In genomic region chr1:109598655-109599054, GRCh38 we compare ENCODE assay signal across 19 cellular contexts. TPM values are rescaled to one million over a fixed set of nuclear protein-coding genes. Genes with fewer than 3 reads are reported as not detected.
DNase-seq lines count a peak whose midpoint lies in the region; ATAC-seq and TF ChIP-seq lines count a peak whose summit lies in the region.
"Had no signal": no experiment of that assay in that cellular context is flagged by ENCODE, and none has a peak within 500 bp of the region (broad histone marks: within the 10 kb centered on the region; RNA-seq: fewer than 3 reads in every experiment).

No MANE protein-coding gene starts in this region.

- H3K36me3 ChIP-seq in DOHH2 (ENCODE audit: control insufficient read depth, low read length): peaks cover 8% of the 10 kb centered on the region

- H3K4me1 ChIP-seq in DOHH2 (ENCODE audit: control insufficient read depth, low read length): no peaks in the 10 kb centered on the region
- H3K4me1 ChIP-seq: Peyer's patch had no signal

- H4K20me1 ChIP-seq in DOHH2 (ENCODE audit: control insufficient read depth, insufficient read depth, low read depth, low read length): no peaks in the 10 kb centered on the region

- no peaks in the 10 kb centered on the region for H3K79me2 ChIP-seq in DOHH2 (ENCODE audit: control insufficient read depth, low read length)

- H3K27me3 Mint-ChIP-seq in HFFc6 (ENCODE audit: insufficient read depth) (no peaks in the 10 kb centered on the region; the same call in 1 of the 2 replicates), brain (no peaks in the 10 kb centered on the region), nephron (ENCODE audit: low read depth) (no peaks in the 10 kb centered on the region)
- H3K27me3 Mint-ChIP-seq: CD4-positive, CD25-positive, alpha-beta regulatory T cell; stimulated activated memory B cell treated with anti-CD40 and anti-IgM and Interleukin-4, amounts not matched to agents 10 μg/mL and 1 μg/mL and 100 μg/mL, for 72 hours had no signal

- no peaks in the 10 kb centered on the region for H3K9me3 ChIP-seq in DOHH2 (ENCODE audit: control insufficient read depth, insufficient read depth, low read length)
- H3K9me3 ChIP-seq: Peyer's patch had no signal

- H3K4me3 ChIP-seq in DOHH2 (ENCODE audit: low read length): no peak overlapping the region
- H3K4me3 ChIP-seq: Peyer's patch had no signal

- TF ChIP-seq CTCF in DOHH2 (IDR thresholded peaks at IDR 0.05; ENCODE audit: low read depth, low read length, poor library complexity, severe bottlenecking) (peak; percentile 24), HFFc6 (IDR thresholded peaks at IDR 0.05) (peak; percentile 31; the same call in 1 of the 2 replicates), brain (conservative IDR thresholded peaks at IDR 0.05) (peak in 1 of 2 experiments; percentile 32), nephron (IDR thresholded peaks at IDR 0.05; ENCODE audit: unreplicated experiment in 3 of 3) (peak; percentile 28 to 44 (median 38))

- ATAC-seq in GM21528 (IDR thresholded peaks at IDR 0.05; ENCODE audit: low FRiP score, unreplicated experiment) (no peak), GM19395 (IDR thresholded peaks at IDR 0.05; ENCODE audit: unreplicated experiment) (no peak)
- ATAC-seq: stimulated activated memory B cell treated with anti-CD40 and anti-IgM and Interleukin-4, amounts not matched to agents 10 μg/mL and 1 μg/mL and 100 μg/mL, for 72 hours had no signal

- no peaks in the 10 kb centered on the region for H3F3A ChIP-seq in DOHH2 (ENCODE audit: control insufficient read depth, insufficient read depth)

- H3K4me3 Mint-ChIP-seq in HFFc6 (no peak overlapping the region), brain (no peak overlapping the region), nephron (peak overlapping the region in 1 of 3 experiments; percentile 36)
- H3K4me3 Mint-ChIP-seq: CD4-positive, CD25-positive, alpha-beta regulatory T cell; stimulated activated memory B cell treated with anti-CD40 and anti-IgM and Interleukin-4, amounts not matched to agents 10 μg/mL and 1 μg/mL and 100 μg/mL, for 72 hours; T-helper 2 cell treated with Interferon-gamma antibody and Interleukin-4, amounts not matched to agents 5 μg/mL and 100 μg/mL, for 36 hours had no signal

- H3K9me3 Mint-ChIP-seq in HFFc6 (no peaks in the 10 kb centered on the region), brain (no peaks in the 10 kb centered on the region), nephron (no peaks in the 10 kb centered on the region)
- H3K9me3 Mint-ChIP-seq: CD4-positive, CD25-positive, alpha-beta regulatory T cell; stimulated activated memory B cell treated with anti-CD40 and anti-IgM and Interleukin-4, amounts not matched to agents 10 μg/mL and 1 μg/mL and 100 μg/mL, for 72 hours; T-helper 2 cell treated with Interferon-gamma antibody and Interleukin-4, amounts not matched to agents 5 μg/mL and 100 μg/mL, for 36 hours had no signal

- H3K4me2 ChIP-seq in DOHH2 (ENCODE audit: low read length): no peak overlapping the region

- H3K27ac Mint-ChIP-seq in HFFc6 (no peak overlapping the region), brain (peak overlapping the region in 3 of 5 experiments; percentile 23 to 87 (median 42)), nephron (peak overlapping the region; percentile 85 to 87 (median 85))
- H3K27ac Mint-ChIP-seq: stimulated activated memory B cell treated with anti-CD40 and anti-IgM and Interleukin-4, amounts not matched to agents 10 μg/mL and 1 μg/mL and 100 μg/mL, for 72 hours; T-helper 2 cell treated with Interferon-gamma antibody and Interleukin-4, amounts not matched to agents 5 μg/mL and 100 μg/mL, for 36 hours had no signal

- H3K27ac ChIP-seq in DOHH2 (ENCODE audit: low read depth, low read length): no peak overlapping the region
- H3K27ac ChIP-seq: Peyer's patch had no signal

- H3K36me3 Mint-ChIP-seq in HFFc6 (ENCODE audit: low read depth): peaks cover 36% of the 10 kb centered on the region
- peaks cover 30% of the 10 kb centered on the region for H3K36me3 Mint-ChIP-seq in brain
- H3K36me3 Mint-ChIP-seq in nephron (ENCODE audit: low read depth): peaks cover 39% of the 10 kb centered on the region

- H3K27me3 ChIP-seq in DOHH2 (ENCODE audit: control insufficient read depth, low read length): no peaks in the 10 kb centered on the region
- H3K27me3 ChIP-seq: Peyer's patch had no signal

- H3K9me2 ChIP-seq in DOHH2 (replicated peaks; ENCODE audit: control insufficient read depth, low read length): no peaks in the 10 kb centered on the region

- DNase-seq in HFFc6 (no peak), HuH-7.5 (ENCODE audit: low spot score) (no peak), NCI-H1930 (lab: John Stamatoyannopoulos, UW) (no peak)
- DNase-seq: activated CD4-positive, alpha-beta T cell treated with anti-CD3 and anti-CD28 coated beads, Interleukin-2, amount 50 U/mL, for 48 hours; activated effector memory CD4-positive, alpha-beta T cell treated with anti-CD3 and anti-CD28 coated beads, Interleukin-2, amount 50 U/mL, for 16 hours; CD4-positive, CD25-positive, alpha-beta regulatory T cell; GDM1; NCI-H446; Peyer's patch; stimulated activated CD4-positive, alpha-beta T cell treated with anti-CD3 and anti-CD28 coated beads, Interleukin-4, amount 100 ng/mL, for 4 hours had no signal

- H3K4me1 Mint-ChIP-seq in HFFc6 (ENCODE audit: low read depth) (peaks cover 37% of the 10 kb centered on the region), brain (no peaks in the 10 kb centered on the region), nephron (peaks cover 14% of the 10 kb centered on the region)
- H3K4me1 Mint-ChIP-seq: stimulated activated memory B cell treated with anti-CD40 and anti-IgM and Interleukin-4, amounts not matched to agents 10 μg/mL and 1 μg/mL and 100 μg/mL, for 72 hours had no signal

RNA-seq across cellular contexts. Expression of gene GNAT2, which starts 20.8 kb away (rescaled TPM):
- under 1 TPM in 3 of 6 experiments, not detected in 3; 0.11 to 0.40 (median 0.34) TPM for total RNA-seq in HFFc6 (2021; fragmentation: NEBNext Ultra II Directional; extraction: Animal tissue kit (Norgen Biotek cat#: 25700))
- polyA plus RNA-seq in brain (ENCODE audit: insufficient read depth, low read depth, low replicate concordance): not detected
- total RNA-seq: CD4-positive, CD25-positive, alpha-beta regulatory T cell; glomerular endothelial cell; HT-29; Peyer's patch had no signal

RNA-seq across cellular contexts. Expression of gene AMPD2, which starts 21.0 kb away (rescaled TPM):
- total RNA-seq in HFFc6 (2021; fragmentation: NEBNext Ultra II Directional; extraction: Animal tissue kit (Norgen Biotek cat#: 25700)): 100 to 1,000 TPM; 127 to 172 (median 139) TPM
- polyA plus RNA-seq in brain (ENCODE audit: insufficient read depth, low read depth, low replicate concordance): 140 TPM

RNA-seq across cellular contexts. Expression of gene GNAI3, which starts 50.2 kb away (rescaled TPM):
- 10 to 100 TPM; 10.6 to 11.7 (median 11.2) TPM for total RNA-seq in HFFc6 (2021; fragmentation: NEBNext Ultra II Directional; extraction: Animal tissue kit (Norgen Biotek cat#: 25700))
- 5.6 TPM for polyA plus RNA-seq in brain (ENCODE audit: insufficient read depth, low read depth, low replicate concordance)

RNA-seq across cellular contexts. Expression of gene GSTM4, which starts 57.2 kb away (rescaled TPM):
- total RNA-seq in HFFc6 (2021; fragmentation: NEBNext Ultra II Directional; extraction: Animal tissue kit (Norgen Biotek cat#: 25700)): 10 to 100 TPM; 16.0 to 27.1 (median 24.8) TPM
- polyA plus RNA-seq in brain (ENCODE audit: insufficient read depth, low read depth, low replicate concordance): 65.2 TPM

RNA-seq across cellular contexts. Expression of gene GPR61, which starts 59.0 kb away (rescaled TPM):
- total RNA-seq in HFFc6 (2021; fragmentation: NEBNext Ultra II Directional; extraction: Animal tissue kit (Norgen Biotek cat#: 25700)): under 1 TPM in 1 of 6 experiments, not detected in 5; 0.12 TPM
- 1.6 TPM for polyA plus RNA-seq in brain (ENCODE audit: insufficient read depth, low read depth, low replicate concordance)
- total RNA-seq: glomerular endothelial cell, HT-29 had no signal
